Comparison of ENCODE assay signal across 17 cellular contexts in genomic region chr9:73073337-73074175, GRCh38.
A peak's percentile ranks its signal among the peaks of the same experiment; 100 is the strongest.
DNase-seq lines count a peak whose midpoint lies in the region; ATAC-seq and TF ChIP-seq lines count a peak whose summit lies in the region.
"Had no signal": no experiment of that assay in that cellular context is flagged by ENCODE, and none has a peak within 500 bp of the region (broad histone marks: within the 10 kb centered on the region; RNA-seq: fewer than 3 reads in every experiment).

No MANE protein-coding gene starts in this region.

- no peak for TF ChIP-seq EP300 in sigmoid colon (IDR thresholded peaks at IDR 0.05)
- TF ChIP-seq EP300 in stomach (IDR thresholded peaks at IDR 0.05), result no peak

- no peaks in the 10 kb centered on the region for H3K4me1 Mint-ChIP-seq in activated naive CD8-positive, alpha-beta T cell treated with anti-CD3 and anti-CD28 coated beads, Interleukin-2, amount 50 U/mL, for 24 hours
- H3K4me1 Mint-ChIP-seq: immature natural killer cell had no signal

- WGBS in sigmoid colon, 2 donors, result 46 to 75% methylated on average over 5 of the region's 5 CpGs
- WGBS in stomach, 5 donors, result 63 to 78% (median 67%) methylated on average over 5 of the region's 5 CpGs

- ATAC-seq in GM18873 (IDR thresholded peaks at IDR 0.05; ENCODE audit: low FRiP score, unreplicated experiment), result no peak
- no peak for ATAC-seq in activated naive CD8-positive, alpha-beta T cell treated with anti-CD3 and anti-CD28 coated beads, Interleukin-2, amount 50 U/mL, for 24 hours
- ATAC-seq: activated T-cell treated with anti-CD3 and anti-CD28 coated beads, Interleukin-2, amount 50 U/mL, for 4 hours had no signal

- peaks cover 6% of the 10 kb centered on the region for H3K27me3 Mint-ChIP-seq in activated naive CD8-positive, alpha-beta T cell treated with anti-CD3 and anti-CD28 coated beads, Interleukin-2, amount 50 U/mL, for 24 hours
- H3K27me3 Mint-ChIP-seq: dendritic cell treated with granulocyte-macrophage colony-stimulating factor and Interleukin-4, amounts not matched to agents 40 ng/mL and 50 ng/mL, for 4 days had no signal

- no peak for TF ChIP-seq POLR2A in sigmoid colon (IDR thresholded peaks at IDR 0.05)
- TF ChIP-seq POLR2A in stomach (IDR thresholded peaks at IDR 0.05), result no peak

- no peak overlapping the region for H3K27ac Mint-ChIP-seq in activated naive CD8-positive, alpha-beta T cell treated with anti-CD3 and anti-CD28 coated beads, Interleukin-2, amount 50 U/mL, for 24 hours
- H3K27ac Mint-ChIP-seq: dendritic cell treated with granulocyte-macrophage colony-stimulating factor and Interleukin-4, amounts not matched to agents 40 ng/mL and 50 ng/mL, for 4 days; immature natural killer cell had no signal

- H3K9me3 ChIP-seq in SJSA1 (replicated peaks), result no peaks in the 10 kb centered on the region
- no peaks in the 10 kb centered on the region for H3K9me3 ChIP-seq in sigmoid colon
- no peaks in the 10 kb centered on the region for H3K9me3 ChIP-seq in stomach
- H3K9me3 ChIP-seq: adrenal gland, upper lobe of left lung had no signal

- no peak for TF ChIP-seq CTCF in fibroblast of mammary gland (conservative IDR thresholded peaks at IDR 0.05; ENCODE audit: control insufficient read depth, insufficient read depth, low read depth, low read length)
- no peak for TF ChIP-seq CTCF in sigmoid colon (IDR thresholded peaks at IDR 0.05)
- TF ChIP-seq CTCF in stomach (IDR thresholded peaks at IDR 0.05), result no peak

- H3K9me3 Mint-ChIP-seq in activated naive CD8-positive, alpha-beta T cell treated with anti-CD3 and anti-CD28 coated beads, Interleukin-2, amount 50 U/mL, for 24 hours, result no peaks in the 10 kb centered on the region
- H3K9me3 Mint-ChIP-seq: activated T-cell treated with anti-CD3 and anti-CD28 coated beads, Interleukin-2, amount 50 U/mL, for 4 hours; dendritic cell treated with granulocyte-macrophage colony-stimulating factor and Interleukin-4, amounts not matched to agents 40 ng/mL and 50 ng/mL, for 4 days; immature natural killer cell had no signal

- H3K4me3 Mint-ChIP-seq in activated naive CD8-positive, alpha-beta T cell treated with anti-CD3 and anti-CD28 coated beads, Interleukin-2, amount 50 U/mL, for 24 hours, result no peak overlapping the region
- H3K4me3 Mint-ChIP-seq: activated T-cell treated with anti-CD3 and anti-CD28 coated beads, Interleukin-2, amount 50 U/mL, for 4 hours; dendritic cell treated with granulocyte-macrophage colony-stimulating factor and Interleukin-4, amounts not matched to agents 40 ng/mL and 50 ng/mL, for 4 days; immature natural killer cell had no signal

- H3K4me1 ChIP-seq in SJSA1 (replicated peaks) (peaks cover 20% of the 10 kb centered on the region), sigmoid colon (peaks cover 0 to 44% (median 33%) of the 10 kb centered on the region in 4 donors), stomach (peaks cover 0 to 14% (median 5%) of the 10 kb centered on the region in 4 donors)
- H3K4me1 ChIP-seq: adrenal gland; BLaER1 treated with 17β-estradiol and CSF1 and Interleukin-3, amounts not matched to agents 10 nM and 100 nM; upper lobe of left lung had no signal

- H3K27ac ChIP-seq in SJSA1, result peak overlapping the region; percentile 94
- peak overlapping the region; percentile 28 to 77 (median 55) for H3K27ac ChIP-seq in sigmoid colon
- peak overlapping the region in 2 of 5 donors; percentile 8 to 25 for H3K27ac ChIP-seq in stomach
- H3K27ac ChIP-seq: BLaER1 treated with 17β-estradiol and CSF1 and Interleukin-3, amounts not matched to agents 10 nM and 100 nM had no signal

- intact Hi-C loops in sigmoid colon (cut with DNase I), result loop anchor here (10.0 kb wide), 1 partner anchor 1159 kb away; the partner anchor contains the start of genes ABHD17B and C9orf85
- intact Hi-C loops in stomach (cut with DNase I; ENCODE audit: low total_unique reads), result no loop called here

- H3K36me3 Mint-ChIP-seq in activated naive CD8-positive, alpha-beta T cell treated with anti-CD3 and anti-CD28 coated beads, Interleukin-2, amount 50 U/mL, for 24 hours (ENCODE audit: low read depth), result no peaks in the 10 kb centered on the region
- H3K36me3 Mint-ChIP-seq: immature natural killer cell had no signal

- H3K27me3 ChIP-seq in SJSA1 (replicated peaks), result no peaks in the 10 kb centered on the region
- no peaks in the 10 kb centered on the region for H3K27me3 ChIP-seq in sigmoid colon
- no peaks in the 10 kb centered on the region for H3K27me3 ChIP-seq in stomach
- H3K27me3 ChIP-seq: BLaER1 treated with 17β-estradiol and CSF1 and Interleukin-3, amounts not matched to agents 10 nM and 100 nM; upper lobe of left lung had no signal

- DNase-seq in ELR (ENCODE audit: low read depth) (peak; percentile 13), SJSA1 (ENCODE audit: low read depth in 1 of 2, low spot score in 2 of 2) (peak; percentile 44 to 79), fibroblast of mammary gland (ENCODE audit: low read depth) (peak; percentile 26), sigmoid colon (no peak), stomach (no peak)
- DNase-seq in activated effector memory CD4-positive, alpha-beta T cell treated with Interleukin-2 at 50 U/mL for 16 hours, result no peak
- no peak for DNase-seq in activated naive CD8-positive, alpha-beta T cell treated with anti-CD3 and anti-CD28 coated beads, Interleukin-2, amount 50 U/mL, for 24 hours
- DNase-seq: activated CD4-positive, alpha-beta T cell treated with anti-CD3 and anti-CD28 coated beads, Interleukin-2, amount 50 U/mL, for 1 hour; activated T-cell treated with anti-CD3 and anti-CD28 coated beads, Interleukin-2, amount 50 U/mL, for 4 hours; adrenal gland; immature natural killer cell; NCI-H1930; Right ventricle myocardium superior; upper lobe of left lung had no signal

- H3K36me3 ChIP-seq in SJSA1 (no peaks in the 10 kb centered on the region), sigmoid colon (no peaks in the 10 kb centered on the region), stomach (no peaks in the 10 kb centered on the region)
- H3K36me3 ChIP-seq: adrenal gland; BLaER1 treated with 17β-estradiol and CSF1 and Interleukin-3, amounts not matched to agents 10 nM and 100 nM; upper lobe of left lung had no signal

- H3K4me3 ChIP-seq in SJSA1, result no peak overlapping the region
- no peak overlapping the region for H3K4me3 ChIP-seq in fibroblast of mammary gland (ENCODE audit: control insufficient read depth, low read depth, low read length)
- no peak overlapping the region for H3K4me3 ChIP-seq in sigmoid colon
- no peak overlapping the region for H3K4me3 ChIP-seq in stomach
- H3K4me3 ChIP-seq: adrenal gland; BLaER1 treated with 17β-estradiol and CSF1 and Interleukin-3, amounts not matched to agents 10 nM and 100 nM; upper lobe of left lung had no signal

Comparison
In these comparisons a context has a peak if more than half of its experiments do, and no peak if none do; other contexts are left out.
1. DNase-seq: peak in ELR (single experiment), SJSA1 (2 of 2) and fibroblast of mammary gland (single experiment); none in sigmoid colon (single experiment), activated effector memory CD4-positive, alpha-beta T cell treated with Interleukin-2 at 50 U/mL for 16 hours (single experiment), activated naive CD8-positive, alpha-beta T cell treated with anti-CD3 and anti-CD28 coated beads, Interleukin-2, amount 50 U/mL, for 24 hours (single experiment) and stomach (single experiment).